10 cellular contexts compared by ENCODE assay signal in the genomic region with DNA sequence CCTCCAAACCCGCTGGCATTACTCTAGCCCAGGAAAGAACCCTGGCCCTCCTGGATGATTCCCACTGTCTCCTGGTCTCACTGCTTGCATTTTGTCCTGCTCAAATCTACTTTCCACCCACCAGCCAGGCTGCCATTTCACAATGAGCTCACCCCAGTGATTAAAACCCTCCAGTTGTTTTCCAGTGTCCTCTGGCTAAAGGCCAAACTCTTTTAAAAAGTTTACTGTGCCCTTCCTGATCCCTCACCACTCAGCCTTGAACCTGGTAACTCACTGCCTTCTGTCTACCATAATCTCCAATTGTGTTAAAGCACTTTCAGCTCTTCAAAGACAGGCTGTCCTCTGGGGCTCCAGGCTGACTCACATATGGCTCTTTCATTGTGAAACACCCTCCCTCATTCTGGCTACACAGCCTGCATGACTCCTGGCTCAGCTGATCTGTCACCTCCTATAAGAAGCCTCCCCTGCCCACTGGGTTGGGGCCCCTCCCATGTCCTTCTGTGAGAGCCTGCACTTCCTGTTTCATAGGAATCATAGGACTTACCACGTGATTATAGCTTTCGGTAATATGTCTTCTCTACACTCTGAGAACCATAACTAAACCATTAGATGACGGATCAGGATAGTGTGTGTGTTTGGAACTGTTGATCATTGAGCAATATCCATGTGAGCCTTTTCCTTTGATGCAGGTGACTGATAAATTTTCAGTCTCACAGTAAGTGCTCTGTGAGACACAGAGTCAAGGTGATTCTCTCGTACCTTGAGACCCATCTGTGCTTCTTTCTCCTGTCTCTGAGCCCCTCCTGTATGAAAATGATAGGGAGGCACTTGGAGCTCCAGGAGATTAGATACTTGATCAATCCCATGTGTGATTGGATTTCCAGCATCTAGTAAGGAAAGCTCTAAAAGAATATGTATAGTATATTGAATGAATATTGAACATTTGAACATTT.
DNase-seq lines count a peak whose midpoint lies in the region; ATAC-seq and TF ChIP-seq lines count a peak whose summit lies in the region.
"Had no signal": no experiment of that assay in that cellular context is flagged by ENCODE, and none has a peak within 500 bp of the region (broad histone marks: within the 10 kb centered on the region; RNA-seq: fewer than 3 reads in every experiment).

No MANE protein-coding gene starts in this region.

- H3K27me3 ChIP-seq in adrenal gland, result no peaks in the 10 kb centered on the region
- no peaks in the 10 kb centered on the region for H3K27me3 ChIP-seq in thyroid gland

- CTCF ChIA-PET in Calu3 (lab: Charles Lee), result interaction anchor here (0.6 kb wide), 1 partner anchor 32 kb away, joined by 6 read pairs; no protein-coding TSS in a partner anchor

- H3K9me3 ChIP-seq in adrenal gland (replicated peaks in 1 of 3) (no peaks in the 10 kb centered on the region), thyroid gland (no peaks in the 10 kb centered on the region)

- BruUV-seq in Calu3 (replicated peaks; lab: Mats Ljungman, UMichigan), result no TSS peak

- H3K36me3 ChIP-seq in adrenal gland (replicated peaks in 1 of 2), result no peaks in the 10 kb centered on the region
- H3K36me3 ChIP-seq in thyroid gland, result no peaks in the 10 kb centered on the region

- H3K9me3 Mint-ChIP-seq in Calu3 (ENCODE audit: low read depth, unreplicated experiment), result no peaks in the 10 kb centered on the region
- H3K9me3 Mint-ChIP-seq: IgD-negative memory B cell, memory B cell had no signal

- TF ChIP-seq POLR2A in adrenal gland (IDR thresholded peaks at IDR 0.05), result peak in 1 of 2 donors; percentile 62
- TF ChIP-seq POLR2A in thyroid gland (IDR thresholded peaks at IDR 0.05), result no peak

- peaks cover 12% of the 10 kb centered on the region for H3K4me1 Mint-ChIP-seq in Calu3 (ENCODE audit: low read depth, unreplicated experiment)
- H3K4me1 Mint-ChIP-seq: IgD-negative memory B cell, memory B cell had no signal

- no peaks in the 10 kb centered on the region for H3K27me3 Mint-ChIP-seq in Calu3 (ENCODE audit: unreplicated experiment)

- H3K4me3 ChIP-seq in adrenal gland, result no peak overlapping the region
- H3K4me3 ChIP-seq in thyroid gland (replicated peaks in 1 of 3), result no peak overlapping the region

- no peak for TF ChIP-seq CTCF in Calu3 (IDR thresholded peaks at IDR 0.05; ENCODE audit: unreplicated experiment)
- TF ChIP-seq CTCF in adrenal gland (IDR thresholded peaks at IDR 0.05), result no peak
- TF ChIP-seq CTCF in thyroid gland (IDR thresholded peaks at IDR 0.05), result no peak

- H3K27ac ChIP-seq in adrenal gland (peak overlapping the region in 3 of 5 donors; percentile 66 to 87 (median 74)), thyroid gland (no peak overlapping the region)

- DNase-seq in Calu3, result peak; percentile 59
- DNase-seq in H4 (ENCODE audit: low spot score), result peak; percentile 94
- DNase-seq in NOMO-1 treated with dmso at 0.1 percent for 144 hours (lab: John Stamatoyannopoulos, UW; ENCODE audit: unreplicated experiment), result peak; percentile 79
- DNase-seq in adrenal gland, result peak; percentile 71 to 99 (median 95)
- DNase-seq in left colon, result peak in 1 of 2 donors; percentile 47
- DNase-seq in thyroid gland, result peak; percentile 10 to 14
- no peak for DNase-seq in NCI-H510A (lab: John Stamatoyannopoulos, UW)

- WGBS in adrenal gland, 4 donors, result 51 to 56% (median 54%) methylated on average over 5 of the region's 5 CpGs
- WGBS in thyroid gland, 2 donors, result 88 to 95% methylated on average over 5 of the region's 5 CpGs

- peak; percentile 71 for ATAC-seq in left colon
- ATAC-seq in GM18498 (IDR thresholded peaks at IDR 0.05; ENCODE audit: unreplicated experiment), result no peak

- no peaks in the 10 kb centered on the region for H3K36me3 Mint-ChIP-seq in Calu3 (ENCODE audit: insufficient read depth, unreplicated experiment)
- H3K36me3 Mint-ChIP-seq: IgD-negative memory B cell, memory B cell had no signal

- H3K4me1 ChIP-seq in adrenal gland (replicated peaks in 1 of 2) (peaks cover 10 to 12% of the 10 kb centered on the region in 2 donors), thyroid gland (no peaks in the 10 kb centered on the region)

- no peak overlapping the region for H3K27ac Mint-ChIP-seq in Calu3 (ENCODE audit: unreplicated experiment)
- H3K27ac Mint-ChIP-seq: IgD-negative memory B cell, memory B cell had no signal

- intact Hi-C loops in Calu3 (cut with micrococcal nuclease; ENCODE audit: unreplicated experiment) (no loop called here), adrenal gland (cut with DNase I) (no loop called here), left colon (cut with DNase I, micrococcal nuclease) (no loop called here), thyroid gland (cut with DNase I) (no loop called here)

- no peak overlapping the region for H3K4me3 Mint-ChIP-seq in Calu3 (ENCODE audit: low read depth, unreplicated experiment)
- H3K4me3 Mint-ChIP-seq: IgD-negative memory B cell, memory B cell had no signal

Comparison
In these comparisons a context has a peak if more than half of its experiments do, and no peak if none do; other contexts are left out.
1. H3K27ac ChIP-seq: peak in adrenal gland (3 of 5); none in thyroid gland (0 of 3).